8 cellular contexts compared by ENCODE assay signal in genomic region chr22:42856865-42857704, GRCh38. TPM values are rescaled to one million over a fixed set of nuclear protein-coding genes. Genes with fewer than 3 reads are reported as not detected.
DNase-seq lines count a peak whose midpoint lies in the region; ATAC-seq, FAIRE-seq and TF ChIP-seq lines count a peak whose summit lies in the region.

A gene with protein sequence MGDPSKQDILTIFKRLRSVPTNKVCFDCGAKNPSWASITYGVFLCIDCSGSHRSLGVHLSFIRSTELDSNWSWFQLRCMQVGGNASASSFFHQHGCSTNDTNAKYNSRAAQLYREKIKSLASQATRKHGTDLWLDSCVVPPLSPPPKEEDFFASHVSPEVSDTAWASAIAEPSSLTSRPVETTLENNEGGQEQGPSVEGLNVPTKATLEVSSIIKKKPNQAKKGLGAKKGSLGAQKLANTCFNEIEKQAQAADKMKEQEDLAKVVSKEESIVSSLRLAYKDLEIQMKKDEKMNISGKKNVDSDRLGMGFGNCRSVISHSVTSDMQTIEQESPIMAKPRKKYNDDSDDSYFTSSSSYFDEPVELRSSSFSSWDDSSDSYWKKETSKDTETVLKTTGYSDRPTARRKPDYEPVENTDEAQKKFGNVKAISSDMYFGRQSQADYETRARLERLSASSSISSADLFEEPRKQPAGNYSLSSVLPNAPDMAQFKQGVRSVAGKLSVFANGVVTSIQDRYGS (minus strand): TSS chr22:42857273. CDS start chr22:42857182, 91 bp downstream.

- peak; percentile 72 to 90 for DNase-seq in A549 (ENCODE audit: low read depth in 1 of 2, low spot score in 1 of 2)
- peak; percentile 88 for DNase-seq in NCI-H2196 treated with DMSO at 0.1 percent for 48 hours (lab: John Stamatoyannopoulos, UW; ENCODE audit: unreplicated experiment)
- DNase-seq in T47D (ENCODE audit: low read depth in 1 of 2, low spot score in 1 of 2), result peak; percentile 90 to 91

- WGBS in A549 (ENCODE audit: missing lambda C conversion rate), result 64% methylated on average over 22 of the region's 111 CpGs

- no peak for TF ChIP-seq CTCF in A549 (IDR thresholded peaks at IDR 0.05)
- no peak for TF ChIP-seq CTCF in VCaP (conservative IDR thresholded peaks at IDR 0.05)

- H3K27me3 ChIP-seq in iPS-18a (ENCODE audit: control insufficient read depth, insufficient read depth, low read length) (peaks cover 37% of the 10 kb centered on the region), skeletal muscle satellite cell (ENCODE audit: control insufficient read depth, insufficient read depth, low read length) (no peaks in the 10 kb centered on the region)

- H3K4me1 ChIP-seq in A549 (peaks cover 9% of the 10 kb centered on the region; the same call in 1 of the 3 replicates), iPS-18a (ENCODE audit: control insufficient read depth, low read depth, low read length) (no peaks in the 10 kb centered on the region), skeletal muscle satellite cell (ENCODE audit: control insufficient read depth, insufficient read depth, low read length) (peaks cover 27% of the 10 kb centered on the region)

- in situ Hi-C loops in T47D (cut with HindIII; ENCODE audit: low pct_unique_long_range_greater_than_20kb, low sequenced_read_pairs), result no loop called here

- TF ChIP-seq RAD21 in A549 (conservative IDR thresholded peaks at IDR 0.05 in 1 of 2, IDR thresholded peaks at IDR 0.05 in 1 of 2), result no peak

- no peak for TF ChIP-seq EP300 in A549 (IDR thresholded peaks at IDR 0.05)

- H3K9me3 ChIP-seq in A549, result peaks cover 3% of the 10 kb centered on the region; the same call in 1 of the 3 replicates
- H3K9me3 ChIP-seq in iPS-18a (ENCODE audit: control insufficient read depth, low read depth, low read length), result no peaks in the 10 kb centered on the region
- no peaks in the 10 kb centered on the region for H3K9me3 ChIP-seq in skeletal muscle satellite cell (replicated peaks; ENCODE audit: low read length)

- peak within 1 kb of the TSS; percentile 48 for H3K9ac ChIP-seq in iPS-18a (ENCODE audit: low read length)
- peak within 1 kb of the TSS; percentile 99 for H3K9ac ChIP-seq in skeletal muscle satellite cell (ENCODE audit: low read depth, low read length)

- H3K4me3 ChIP-seq in A549 (peak within 1 kb of the TSS; percentile 91), iPS-18a (ENCODE audit: low read length) (peak within 1 kb of the TSS; percentile 84), skeletal muscle satellite cell (ENCODE audit: low read length) (peak within 1 kb of the TSS; percentile 100)

- H3K27ac ChIP-seq in A549 (peak within 1 kb of the TSS; percentile 76 to 91), VCaP (peak within 1 kb of the TSS; percentile 84), iPS-18a (ENCODE audit: low read length) (no peak within 1 kb of the TSS)

- CTCF ChIA-PET in A549 (lab: Yijun Ruan, JAX), result interaction anchor here (0.6 to 4.7 kb wide), 5 partner anchors 10 to 194 kb away, joined by 3 to 26 read pairs (median 4); no protein-coding TSS in a partner anchor

- FAIRE-seq in A549 (lab: Jason Lieb, UNC), result no peak

- POLR2A ChIA-PET in A549 (lab: Yijun Ruan, JAX), result interaction anchor here (0.5 to 1.2 kb wide), 3 partner anchors 10 to 242 kb away, joined by 3 to 6 read pairs (median 3); partner anchors contain the start of gene POLDIP3

- H3K36me3 ChIP-seq in iPS-18a (ENCODE audit: control insufficient read depth, low read depth, low read length) (no peaks in the 10 kb centered on the region), skeletal muscle satellite cell (ENCODE audit: insufficient read depth, low read length) (peaks cover 8% of the 10 kb centered on the region)

- TF ChIP-seq POLR2A in A549 (IDR thresholded peaks at IDR 0.05; ENCODE audit: low read length), result peak; percentile 49; the same call in 1 of the 2 replicates

- ATAC-seq in A549 (peak; percentile 92 to 94), GM18867 (IDR thresholded peaks at IDR 0.05; ENCODE audit: unreplicated experiment) (peak; percentile 82), HG03103 (IDR thresholded peaks at IDR 0.05; ENCODE audit: low read depth, unreplicated experiment) (peak; percentile 64)

- H3K4me2 ChIP-seq in A549 (peak within 1 kb of the TSS; percentile 92), skeletal muscle satellite cell (ENCODE audit: low read length) (peak within 1 kb of the TSS; percentile 93)

TF ChIP-seq in A549, 52 proteins besides CTCF, POLR2A, EP300 and RAD21 (continues in another document):
- peak; percentile 56; the same call in 1 of the 2 replicates for TF ChIP-seq PHF8 (IDR thresholded peaks at IDR 0.05; ENCODE audit: borderline replicate concordance, low read depth)
- no peak for TF ChIP-seq SREBF2 (IDR thresholded peaks at IDR 0.05)
- TF ChIP-seq EHMT2 (IDR thresholded peaks at IDR 0.05; ENCODE audit: low read depth), result no peak
- TF ChIP-seq ELK1 (IDR thresholded peaks at IDR 0.05; ENCODE audit: low read depth, low read length), result no peak
- 0 out of 2 replicates have a peak, but pooled peaks have one; percentile 59 for TF ChIP-seq ZSCAN20 (CRISPR knock-in tag; IDR thresholded peaks at IDR 0.05)
- TF ChIP-seq PBX3 (IDR thresholded peaks at IDR 0.05), result no peak
- TF ChIP-seq RARB (CRISPR knock-in tag; IDR thresholded peaks at IDR 0.05), result no peak
- no peak for TF ChIP-seq NPAS2 (CRISPR knock-in tag; IDR thresholded peaks at IDR 0.05; ENCODE audit: borderline replicate concordance)
- no peak for TF ChIP-seq FOSL2 (IDR thresholded peaks at IDR 0.05)
- TF ChIP-seq FOSL2 (CRISPR knock-in tag; IDR thresholded peaks at IDR 0.05), result no peak
- no peak for TF ChIP-seq POLR2AphosphoS2 (conservative IDR thresholded peaks at IDR 0.05; ENCODE audit: low read length)
- TF ChIP-seq MYC (IDR thresholded peaks at IDR 0.05; ENCODE audit: borderline replicate concordance, low read length), result no peak
- no peak for TF ChIP-seq RCOR1 (IDR thresholded peaks at IDR 0.05; ENCODE audit: low read depth, low read length)
- no peak for TF ChIP-seq RFX5 (IDR thresholded peaks at IDR 0.05)
- no peak for TF ChIP-seq CHD2 (IDR thresholded peaks at IDR 0.05; ENCODE audit: low read length, partially characterized antibody)
- no peak for TF ChIP-seq NR3C1 (IDR thresholded peaks at IDR 0.05)
- no peak for TF ChIP-seq BHLHE40 (IDR thresholded peaks at IDR 0.05; ENCODE audit: low read depth, low read length)
- TF ChIP-seq, protein P1, sequence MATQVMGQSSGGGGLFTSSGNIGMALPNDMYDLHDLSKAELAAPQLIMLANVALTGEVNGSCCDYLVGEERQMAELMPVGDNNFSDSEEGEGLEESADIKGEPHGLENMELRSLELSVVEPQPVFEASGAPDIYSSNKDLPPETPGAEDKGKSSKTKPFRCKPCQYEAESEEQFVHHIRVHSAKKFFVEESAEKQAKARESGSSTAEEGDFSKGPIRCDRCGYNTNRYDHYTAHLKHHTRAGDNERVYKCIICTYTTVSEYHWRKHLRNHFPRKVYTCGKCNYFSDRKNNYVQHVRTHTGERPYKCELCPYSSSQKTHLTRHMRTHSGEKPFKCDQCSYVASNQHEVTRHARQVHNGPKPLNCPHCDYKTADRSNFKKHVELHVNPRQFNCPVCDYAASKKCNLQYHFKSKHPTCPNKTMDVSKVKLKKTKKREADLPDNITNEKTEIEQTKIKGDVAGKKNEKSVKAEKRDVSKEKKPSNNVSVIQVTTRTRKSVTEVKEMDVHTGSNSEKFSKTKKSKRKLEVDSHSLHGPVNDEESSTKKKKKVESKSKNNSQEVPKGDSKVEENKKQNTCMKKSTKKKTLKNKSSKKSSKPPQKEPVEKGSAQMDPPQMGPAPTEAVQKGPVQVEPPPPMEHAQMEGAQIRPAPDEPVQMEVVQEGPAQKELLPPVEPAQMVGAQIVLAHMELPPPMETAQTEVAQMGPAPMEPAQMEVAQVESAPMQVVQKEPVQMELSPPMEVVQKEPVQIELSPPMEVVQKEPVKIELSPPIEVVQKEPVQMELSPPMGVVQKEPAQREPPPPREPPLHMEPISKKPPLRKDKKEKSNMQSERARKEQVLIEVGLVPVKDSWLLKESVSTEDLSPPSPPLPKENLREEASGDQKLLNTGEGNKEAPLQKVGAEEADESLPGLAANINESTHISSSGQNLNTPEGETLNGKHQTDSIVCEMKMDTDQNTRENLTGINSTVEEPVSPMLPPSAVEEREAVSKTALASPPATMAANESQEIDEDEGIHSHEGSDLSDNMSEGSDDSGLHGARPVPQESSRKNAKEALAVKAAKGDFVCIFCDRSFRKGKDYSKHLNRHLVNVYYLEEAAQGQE (IDR thresholded peaks at IDR 0.05), result no peak
- TF ChIP-seq FOXS1 (CRISPR knock-in tag; IDR thresholded peaks at IDR 0.05), result no peak
- no peak for TF ChIP-seq TP53 (CRISPR knock-in tag; IDR thresholded peaks at IDR 0.05)
- TF ChIP-seq MAZ (IDR thresholded peaks at IDR 0.05; ENCODE audit: borderline replicate concordance, low read depth, low read length), result no peak

RNA-seq across cellular contexts. Expression of the gene that starts here (rescaled TPM):
- 33.3 and 39.0 TPM in 2 replicates for polyA plus RNA-seq in A549 (2011; rRNA removed)
- polyA plus RNA-seq in A549 (2012; cell fraction: cytosol; rRNA removed), result 8.2 and 9.2 TPM in 2 replicates
- 8.4 and 12.5 TPM in 2 replicates for polyA plus RNA-seq in A549 (2012; cell fraction: nucleus; rRNA removed)
- polyA plus RNA-seq in A549 (2017; fragmentation: RNase III; extraction: RNeasy Plus Mini Kit Qiagen cat#74134 plus additional on column Dnase treatment), result 15.8 to 20.3 TPM (median 19.1 TPM) in 3 replicates
- polyA minus RNA-seq in A549 (2011; rRNA and poly(A)+ RNA removed), result 20.5 and 22.8 TPM in 2 replicates
- total RNA-seq in skeletal muscle satellite cell (2012; rRNA removed), result 45.2 and 59.3 TPM in 2 replicates
